In genomic region chr20:39813190-39813829, GRCh38 we compare ENCODE assay signal across 12 cellular contexts.
"Had no signal": no experiment of that assay in that cellular context is flagged by ENCODE, and none has a peak within 500 bp of the region (broad histone marks: within the 10 kb centered on the region; RNA-seq: fewer than 3 reads in every experiment).

No MANE protein-coding gene starts in this region.

- H3K4me3 ChIP-seq: ascending aorta, dorsolateral prefrontal cortex, lung, skin epidermis, thyroid gland, uterus had no signal

- H3K27ac ChIP-seq: ascending aorta, thyroid gland, uterus had no signal

- ATAC-seq: activated naive CD8-positive, alpha-beta T cell treated with anti-CD3 and anti-CD28 coated beads, Interleukin-2, amount 50 U/mL, for 24 hours; left cardiac atrium had no signal

- DNase-seq: activated CD4-positive, alpha-beta memory T cell treated with anti-CD3 and anti-CD28 coated beads, Interleukin-2, amount 10 ng/mL, durations not matched to agents 7 days and 5 days; activated CD8-positive, alpha-beta memory T cell treated with anti-CD3 and anti-CD28 coated beads, Interleukin-2, amount 50 U/mL, for 4 hours; activated naive CD4-positive, alpha-beta T cell treated with Interleukin-2 at 50 U/mL for 16 hours; activated naive CD8-positive, alpha-beta T cell treated with anti-CD3 and anti-CD28 coated beads, Interleukin-2, amount 50 U/mL, for 24 hours; left cardiac atrium; naive B cell; thyroid gland; uterus had no signal

- H3K36me3 ChIP-seq: ascending aorta, thyroid gland, uterus had no signal

- H3K9me3 ChIP-seq: ascending aorta, thyroid gland, uterus had no signal

- H3K4me1 ChIP-seq: ascending aorta, thyroid gland, uterus had no signal

- H3K27me3 ChIP-seq: ascending aorta, thyroid gland, uterus had no signal
